8 cellular contexts compared by ENCODE assay signal in genomic region chr4:73665924-73666323, GRCh38. TPM values are rescaled to one million over a fixed set of nuclear protein-coding genes. Genes with fewer than 3 reads are reported as not detected.
"Had no signal": no experiment of that assay in that cellular context is flagged by ENCODE, and none has a peak within 500 bp of the region (broad histone marks: within the 10 kb centered on the region; RNA-seq: fewer than 3 reads in every experiment).

No MANE protein-coding gene starts in this region.

RNA-seq across cellular contexts. Expression of gene RASSF6, which starts 45.7 kb away (rescaled TPM):
- total RNA-seq: activated CD4-positive, alpha-beta memory T cell treated with anti-CD3 and anti-CD28 coated beads for 36 hours; activated naive CD8-positive, alpha-beta T cell treated with anti-CD3 and anti-CD28 coated beads for 36 hours; dermis microvascular lymphatic vessel endothelial cell; left ventricle myocardium superior; myocyte; right atrium auricular region; T-helper 2 cell treated with Interferon-gamma antibody and Interleukin-4, amounts not matched to agents 100 ng/mL and 5 ng/mL, for 36 hours had no signal
- polyA plus RNA-seq: heart left ventricle had no signal
